In genomic region chr7:19538036-19538435, GRCh38 we compare ENCODE assay signal across 11 cellular contexts.
DNase-seq lines count a peak whose midpoint lies in the region; TF ChIP-seq lines count a peak whose summit lies in the region.
"Had no signal": no experiment of that assay in that cellular context is flagged by ENCODE, and none has a peak within 500 bp of the region (broad histone marks: within the 10 kb centered on the region; RNA-seq: fewer than 3 reads in every experiment).

No MANE protein-coding gene starts in this region.

- H3K27ac Mint-ChIP-seq in neural progenitor cell: peak overlapping the region; percentile 42

- H3K79me2 ChIP-seq in neural progenitor cell (ENCODE audit: low read depth): no peaks in the 10 kb centered on the region

- peaks cover 12% of the 10 kb centered on the region for H3K4me1 Mint-ChIP-seq in neural progenitor cell

- H3K9ac ChIP-seq in neural progenitor cell: no peak overlapping the region

- TF ChIP-seq CTCF in dorsolateral prefrontal cortex (IDR thresholded peaks at IDR 0.05 in 54 of 56, conservative IDR thresholded peaks at IDR 0.05 in 2 of 56; ENCODE audit: low read depth in 1 of 56, partially characterized antibody in 56 of 56) (no peak), neural progenitor cell (IDR thresholded peaks at IDR 0.05) (no peak)

- H3K27me3 ChIP-seq in dorsolateral prefrontal cortex (no peaks in the 10 kb centered on the region), neural progenitor cell (no peaks in the 10 kb centered on the region)
- H3K27me3 ChIP-seq: transverse colon had no signal

- H4K20me1 ChIP-seq in neural progenitor cell (ENCODE audit: low read depth): no peaks in the 10 kb centered on the region

- H3K36me3 ChIP-seq in neural progenitor cell: no peaks in the 10 kb centered on the region
- H3K36me3 ChIP-seq: transverse colon had no signal

- H2AFZ ChIP-seq in neural progenitor cell (replicated peaks): no peak overlapping the region

- no peaks in the 10 kb centered on the region for H3K9me3 Mint-ChIP-seq in neural progenitor cell

- H3K4me2 ChIP-seq in neural progenitor cell: peak overlapping the region; percentile 4

- no peaks in the 10 kb centered on the region for H3F3A ChIP-seq in neural progenitor cell (ENCODE audit: low read depth)

- H3K36me3 Mint-ChIP-seq in neural progenitor cell: no peaks in the 10 kb centered on the region

- peaks cover 8% of the 10 kb centered on the region for H3K4me1 ChIP-seq in neural progenitor cell
- H3K4me1 ChIP-seq: transverse colon had no signal

- DNase-seq in ELR (ENCODE audit: low read depth) (peak; percentile 22), NCI-H460 (ENCODE audit: extremely low read depth, low read depth) (peak; percentile 8), dorsolateral prefrontal cortex (no peak), neural progenitor cell (ENCODE audit: low spot score) (peak; percentile 6), SIG-M5 treated with dmso at 0.1 percent for 504 hours (lab: John Stamatoyannopoulos, UW; ENCODE audit: unreplicated experiment) (no peak)
- no peak for DNase-seq in activated CD8-positive, alpha-beta memory T cell treated with anti-CD3 and anti-CD28 coated beads, Interleukin-2, amount 50 U/mL, for 4 hours
- no peak for DNase-seq in activated CD8-positive, alpha-beta memory T cell treated with anti-CD3 and anti-CD28 coated beads for 24 hours
- no peak for DNase-seq in stimulated activated CD8-positive, alpha-beta memory T cell treated with anti-CD3 and anti-CD28 coated beads, Interleukin-4, amount 100 ng/mL, for 48 hours
- DNase-seq: activated CD4-positive, CD25-positive, alpha-beta regulatory T cell; SHP77 treated with DMSO at 0.1 percent for 48 hours; transverse colon had no signal

- H3K4me3 Mint-ChIP-seq in neural progenitor cell: no peak overlapping the region

- H3K27me3 Mint-ChIP-seq in neural progenitor cell (ENCODE audit: insufficient read depth, low read depth): peaks cover 3% of the 10 kb centered on the region

- H3K9me3 ChIP-seq in neural progenitor cell (ENCODE audit: low read depth): no peaks in the 10 kb centered on the region

- intact Hi-C loops in dorsolateral prefrontal cortex (cut with DNase I): no loop called here

- H3K4me3 ChIP-seq in dorsolateral prefrontal cortex (peak overlapping the region in 45 of 59 donors; percentile 1 to 56 (median 22)), neural progenitor cell (no peak overlapping the region)
- H3K4me3 ChIP-seq: transverse colon had no signal

- H3K27ac ChIP-seq in dorsolateral prefrontal cortex: no peak overlapping the region
- no peak overlapping the region for H3K27ac ChIP-seq in neural progenitor cell
- H3K27ac ChIP-seq: transverse colon had no signal

Comparison
In these comparisons a context has a peak if more than half of its experiments do, and no peak if none do; other contexts are left out.
1. DNase-seq: peak in ELR (single experiment), NCI-H460 (single experiment) and neural progenitor cell (single experiment); none in dorsolateral prefrontal cortex (0 of 10), activated CD8-positive, alpha-beta memory T cell treated with anti-CD3 and anti-CD28 coated beads, Interleukin-2, amount 50 U/mL, for 4 hours (single experiment), activated CD8-positive, alpha-beta memory T cell treated with anti-CD3 and anti-CD28 coated beads for 24 hours (single experiment), stimulated activated CD8-positive, alpha-beta memory T cell treated with anti-CD3 and anti-CD28 coated beads, Interleukin-4, amount 100 ng/mL, for 48 hours (single experiment) and SIG-M5 treated with dmso at 0.1 percent for 504 hours (single experiment).